Comparison of ENCODE assay signal across 10 cellular contexts in genomic region chr4:182809417-182810102, GRCh38.
DNase-seq lines count a peak whose midpoint lies in the region; ATAC-seq, FAIRE-seq and TF ChIP-seq lines count a peak whose summit lies in the region.
"Had no signal": no experiment of that assay in that cellular context is flagged by ENCODE, and none has a peak within 500 bp of the region (broad histone marks: within the 10 kb centered on the region; RNA-seq: fewer than 3 reads in every experiment).

No MANE protein-coding gene starts in this region.

- H3K9ac ChIP-seq in kidney (ENCODE audit: low read length in 2 of 2) = no peak overlapping the region

- H3K27me3 ChIP-seq in SJSA1 (replicated peaks) = no peaks in the 10 kb centered on the region
- no peaks in the 10 kb centered on the region for H3K27me3 ChIP-seq in naive thymus-derived CD4-positive, alpha-beta T cell (ENCODE audit: control insufficient read depth in 2 of 2, insufficient read depth in 2 of 2, low read length in 2 of 2)

- H3K36me3 ChIP-seq in SJSA1 (no peaks in the 10 kb centered on the region), kidney (ENCODE audit: control insufficient read depth in 1 of 2, insufficient read depth in 2 of 2, low read length in 2 of 2) (no peaks in the 10 kb centered on the region)
- no peaks in the 10 kb centered on the region for H3K36me3 ChIP-seq in naive thymus-derived CD4-positive, alpha-beta T cell (ENCODE audit: control insufficient read depth in 2 of 3, insufficient read depth in 3 of 3, low read length in 3 of 3)

- H3K4me3 ChIP-seq in SJSA1 = no peak overlapping the region
- peak overlapping the region; percentile 18 for H3K4me3 ChIP-seq in naive thymus-derived CD4-positive, alpha-beta T cell (ENCODE audit: low read length)
- H3K4me3 ChIP-seq in kidney (ENCODE audit: low read length in 2 of 2) = no peak overlapping the region

- TF ChIP-seq CTCF in kidney (IDR thresholded peaks at IDR 0.05; ENCODE audit: borderline replicate concordance, extremely low read depth, insufficient read depth) = no peak

- peaks cover 10 to 15% of the 10 kb centered on the region in 2 donors for H3K9me3 Mint-ChIP-seq in activated T-cell treated with anti-CD3 and anti-CD28 coated beads, Interleukin-2, amount 50 U/mL, for 72 hours
- H3K9me3 Mint-ChIP-seq in naive thymus-derived CD4-positive, alpha-beta T cell = peaks cover 0 to 24% (median 14%) of the 10 kb centered on the region in 11 donors

- H3K4me1 ChIP-seq in SJSA1 (replicated peaks) (peaks cover 29% of the 10 kb centered on the region), kidney (ENCODE audit: control insufficient read depth in 1 of 2, insufficient read depth in 1 of 2, low read depth in 1 of 2, low read length in 2 of 2) (peaks cover 0 to 3% of the 10 kb centered on the region in 2 donors)
- H3K4me1 ChIP-seq in naive thymus-derived CD4-positive, alpha-beta T cell (ENCODE audit: control insufficient read depth in 2 of 2, insufficient read depth in 2 of 2, low read length in 2 of 2) = peaks cover 8 to 16% of the 10 kb centered on the region in 2 donors

- intact Hi-C loops in naive thymus-derived CD4-positive, alpha-beta T cell (cut with micrococcal nuclease) = loop anchor here in 1 of 2 donors (1.0 to 10.0 kb wide), 5 partner anchors 109 to 1507 kb away; partner anchors contain the start of gene ING2
- intact Hi-C loops in kidney (cut with DNase I) = loop anchor here (10.0 kb wide), 1 partner anchor 1665 kb away; no protein-coding TSS in a partner anchor

- peak; percentile 3 to 8 for ATAC-seq in activated T-cell treated with anti-CD3 and anti-CD28 coated beads, Interleukin-2, amount 50 U/mL, for 72 hours (replicated peaks in 1 of 2)
- ATAC-seq in HG02763 (IDR thresholded peaks at IDR 0.05; ENCODE audit: unreplicated experiment) = peak; percentile 20
- ATAC-seq in naive thymus-derived CD4-positive, alpha-beta T cell = no peak

- peak overlapping the region; percentile 11 to 66 for H3K4me3 Mint-ChIP-seq in activated T-cell treated with anti-CD3 and anti-CD28 coated beads, Interleukin-2, amount 50 U/mL, for 72 hours
- peak overlapping the region in 6 of 10 donors; percentile 56 to 79 (median 61) for H3K4me3 Mint-ChIP-seq in naive thymus-derived CD4-positive, alpha-beta T cell
- H3K4me3 Mint-ChIP-seq: activated T-cell treated with anti-CD3 and anti-CD28 coated beads, Interleukin-2, amount 50 U/mL, for 4 hours had no signal

- CTCF ChIA-PET in naive thymus-derived CD4-positive, alpha-beta T cell (lab: Charles Lee) = no interaction called here
- CTCF ChIA-PET in HEK293T (lab: Yijun Ruan, JAX) = no interaction called here

- peak overlapping the region; percentile 16 for H3K27ac Mint-ChIP-seq in activated T-cell treated with anti-CD3 and anti-CD28 coated beads, Interleukin-2, amount 50 U/mL, for 72 hours
- peak overlapping the region in 6 of 9 donors; percentile 26 to 91 (median 74) for H3K27ac Mint-ChIP-seq in naive thymus-derived CD4-positive, alpha-beta T cell

- H3K27ac ChIP-seq in SJSA1 = peak overlapping the region; percentile 50; the same call in 1 of the 2 replicates
- H3K27ac ChIP-seq in naive thymus-derived CD4-positive, alpha-beta T cell (ENCODE audit: low read depth, low read length) = no peak overlapping the region
- H3K27ac ChIP-seq in kidney (ENCODE audit: low read depth in 2 of 2, low read length in 2 of 2) = no peak overlapping the region

- peaks cover 10 to 11% of the 10 kb centered on the region in 2 donors for H3K36me3 Mint-ChIP-seq in activated T-cell treated with anti-CD3 and anti-CD28 coated beads, Interleukin-2, amount 50 U/mL, for 72 hours (ENCODE audit: insufficient read depth in 2 of 2)
- peaks cover 0 to 7% (median 5%) of the 10 kb centered on the region in 5 donors for H3K36me3 Mint-ChIP-seq in naive thymus-derived CD4-positive, alpha-beta T cell

- peaks cover 10% of the 10 kb centered on the region for H3K27me3 Mint-ChIP-seq in activated T-cell treated with anti-CD3 and anti-CD28 coated beads, Interleukin-2, amount 50 U/mL, for 72 hours (ENCODE audit: low read depth)
- H3K27me3 Mint-ChIP-seq in naive thymus-derived CD4-positive, alpha-beta T cell = peaks cover 0 to 10% (median 4%) of the 10 kb centered on the region in 5 donors

- peaks cover 7% of the 10 kb centered on the region for H3K4me1 Mint-ChIP-seq in activated T-cell treated with anti-CD3 and anti-CD28 coated beads, Interleukin-2, amount 50 U/mL, for 72 hours (ENCODE audit: low read depth)
- H3K4me1 Mint-ChIP-seq in naive thymus-derived CD4-positive, alpha-beta T cell = peaks cover 0 to 24% (median 18%) of the 10 kb centered on the region in 7 donors

- H3K9me3 ChIP-seq in SJSA1 (replicated peaks) (peaks cover 5% of the 10 kb centered on the region), kidney (ENCODE audit: control insufficient read depth in 1 of 2, low read length in 2 of 2) (no peaks in the 10 kb centered on the region)
- peaks cover 0 to 8% (median 3%) of the 10 kb centered on the region in 3 experiments for H3K9me3 ChIP-seq in naive thymus-derived CD4-positive, alpha-beta T cell (ENCODE audit: control insufficient read depth in 2 of 3, low read length in 3 of 3)

- peak; percentile 16 to 17 for DNase-seq in activated T-cell treated with anti-CD3 and anti-CD28 coated beads, Interleukin-2, amount 50 U/mL, for 72 hours
- no peak for DNase-seq in activated T-cell treated with anti-CD3 and anti-CD28 coated beads for 4 hours
- DNase-seq in SJSA1 (ENCODE audit: low read depth in 1 of 2, low spot score in 2 of 2) = no peak
- peak in 1 of 9 donors; percentile 13 for DNase-seq in naive thymus-derived CD4-positive, alpha-beta T cell
- DNase-seq in kidney = no peak
- no peak for DNase-seq in pons (ENCODE audit: low spot score)
- no peak for DNase-seq in HEK293T (ENCODE audit: extremely low spot score)
- DNase-seq: activated T-cell treated with anti-CD3 and anti-CD28 coated beads, Interleukin-2, amount 50 U/mL, for 4 hours; naive B cell had no signal

- POLR2A ChIA-PET in naive thymus-derived CD4-positive, alpha-beta T cell (lab: Charles Lee) = interaction anchor here (1.1 kb wide), 1 partner anchor 109 kb away, joined by 4 read pairs; no protein-coding TSS in a partner anchor
- POLR2A ChIA-PET in HEK293T (lab: Yijun Ruan, JAX) = no interaction called here

- no peak for FAIRE-seq in kidney (lab: Jason Lieb, UNC)

TF ChIP-seq in HEK293T, 16 proteins besides CTCF, POLR2A, EP300 and RAD21:
- TF ChIP-seq ELF4 (IDR thresholded peaks at IDR 0.05) = no peak
- no peak for TF ChIP-seq SP1 (IDR thresholded peaks at IDR 0.05)
- TF ChIP-seq NFRKB (IDR thresholded peaks at IDR 0.05) = no peak
- TF ChIP-seq SUZ12 (IDR thresholded peaks at IDR 0.05) = no peak
- no peak for TF ChIP-seq FOXK2 (IDR thresholded peaks at IDR 0.05)
- no peak for TF ChIP-seq ZNF384 (IDR thresholded peaks at IDR 0.05)
- TF ChIP-seq CTBP1 (IDR thresholded peaks at IDR 0.05; ENCODE audit: borderline replicate concordance) = no peak
- no peak for TF ChIP-seq FOXM1 (IDR thresholded peaks at IDR 0.05; ENCODE audit: borderline replicate concordance)
- TF ChIP-seq LEF1 (IDR thresholded peaks at IDR 0.05; ENCODE audit: borderline replicate concordance) = no peak
- no peak for TF ChIP-seq HDGF (IDR thresholded peaks at IDR 0.05; ENCODE audit: borderline replicate concordance)
- TF ChIP-seq BHLHE40 (IDR thresholded peaks at IDR 0.05; ENCODE audit: borderline replicate concordance) = no peak
- TF ChIP-seq TARDBP (IDR thresholded peaks at IDR 0.05) = no peak
- TF ChIP-seq ARNT (IDR thresholded peaks at IDR 0.05) = no peak
- TF ChIP-seq PKNOX1 (IDR thresholded peaks at IDR 0.05) = no peak
- TF ChIP-seq L3MBTL2 (conservative IDR thresholded peaks at IDR 0.05) = no peak
- no peak for TF ChIP-seq FOXA1 (IDR thresholded peaks at IDR 0.05)

Comparison
In these comparisons a context has a peak if more than half of its experiments do, and no peak if none do; other contexts are left out.
1. DNase-seq: peak in activated T-cell treated with anti-CD3 and anti-CD28 coated beads, Interleukin-2, amount 50 U/mL, for 72 hours (2 of 2); none in activated T-cell treated with anti-CD3 and anti-CD28 coated beads for 4 hours (single experiment), SJSA1 (0 of 2), kidney (single experiment), pons (single experiment) and HEK293T (single experiment).